23 cellular contexts compared by ENCODE assay signal in genomic region chr4:150343796-150344195, GRCh38.
"Had no signal": no experiment of that assay in that cellular context is flagged by ENCODE, and none has a peak within 500 bp of the region (broad histone marks: within the 10 kb centered on the region; RNA-seq: fewer than 3 reads in every experiment).

No MANE protein-coding gene starts in this region.

- H3K27me3 Mint-ChIP-seq: memory B cell; naive B cell; stimulated activated naive B cell treated with anti-CD40 and anti-IgM and Interleukin-4, amounts not matched to agents 10 μg/mL and 1 μg/mL and 100 μg/mL, for 72 hours; stimulated activated naive CD8-positive, alpha-beta T cell treated with anti-CD3 and anti-CD28 coated beads, Interleukin-15, amount 100 ng/mL, for 72 hours had no signal

- H3K4me3 Mint-ChIP-seq: endodermal cell; memory B cell; naive B cell; nephron; stimulated activated naive B cell treated with anti-CD40 and anti-IgM and Interleukin-4, amounts not matched to agents 10 μg/mL and 1 μg/mL and 100 μg/mL, for 72 hours; stimulated activated naive CD8-positive, alpha-beta T cell treated with anti-CD3 and anti-CD28 coated beads, Interleukin-15, amount 100 ng/mL, for 72 hours had no signal

- H3K27me3 ChIP-seq: foreskin keratinocyte, testis, tibial nerve, upper lobe of right lung, vagina had no signal

- H3K4me3 ChIP-seq: coronary artery, lower lobe of right lung, prostate gland, skin epidermis, testis, tibial nerve, upper lobe of right lung, vagina had no signal

- H3K27ac Mint-ChIP-seq: endodermal cell; memory B cell; nephron; stimulated activated naive B cell treated with anti-CD40 and anti-IgM and Interleukin-4, amounts not matched to agents 10 μg/mL and 1 μg/mL and 100 μg/mL, for 72 hours had no signal

- ATAC-seq: foreskin keratinocyte; lower lobe of right lung; sciatic nerve; stimulated activated naive B cell treated with anti-CD40 and anti-IgM and Interleukin-4, amounts not matched to agents 10 μg/mL and 1 μg/mL and 100 μg/mL, for 72 hours; stimulated activated naive CD8-positive, alpha-beta T cell treated with anti-CD3 and anti-CD28 coated beads, Interleukin-15, amount 100 ng/mL, for 72 hours; upper lobe of right lung had no signal

- H3K9me3 ChIP-seq: lower lobe of right lung, prostate gland, testis, tibial nerve, upper lobe of right lung, vagina had no signal

- H3K79me2 ChIP-seq: parathyroid adenoma had no signal

- DNase-seq: effector CD4-positive, alpha-beta T cell; endodermal cell; erythroblast; foreskin keratinocyte; hippocampal formation; kidney glomerular epithelial cell; lower lobe of right lung; naive B cell; stimulated activated CD4-positive, alpha-beta T cell treated with anti-CD3 and anti-CD28 coated beads, Interleukin-2, amount 100 ng/mL, for 24 hours; stimulated activated CD4-positive, alpha-beta T cell treated with anti-CD3 and anti-CD28 coated beads, Interleukin-4, amount 100 ng/mL, for 4 hours; stimulated activated naive B cell treated with anti-CD40 and anti-IgM and Interleukin-4, amounts not matched to agents 10 μg/mL and 1 μg/mL and 100 μg/mL, for 72 hours; stimulated activated naive CD8-positive, alpha-beta T cell treated with anti-CD3 and anti-CD28 coated beads, Interleukin-15, amount 100 ng/mL, for 72 hours; testis; upper lobe of right lung had no signal

- H2AFZ ChIP-seq: parathyroid adenoma had no signal

- H3K9me3 Mint-ChIP-seq: endodermal cell; nephron; stimulated activated naive CD8-positive, alpha-beta T cell treated with anti-CD3 and anti-CD28 coated beads, Interleukin-15, amount 100 ng/mL, for 72 hours had no signal

- H3K36me3 ChIP-seq: lower lobe of right lung, prostate gland, upper lobe of right lung, vagina had no signal

- H3K27ac ChIP-seq: coronary artery, foreskin keratinocyte, lower lobe of right lung, parathyroid adenoma, prostate gland, testis, tibial nerve, upper lobe of right lung, vagina had no signal

- H3K4me1 ChIP-seq: lower lobe of right lung, parathyroid adenoma, prostate gland, testis, tibial nerve, upper lobe of right lung had no signal

- H3K4me1 Mint-ChIP-seq: memory B cell; stimulated activated naive CD8-positive, alpha-beta T cell treated with anti-CD3 and anti-CD28 coated beads, Interleukin-15, amount 100 ng/mL, for 72 hours had no signal

- H3K9ac ChIP-seq: parathyroid adenoma had no signal
